Comparison of ENCODE assay signal across 8 cellular contexts in the genomic region with DNA sequence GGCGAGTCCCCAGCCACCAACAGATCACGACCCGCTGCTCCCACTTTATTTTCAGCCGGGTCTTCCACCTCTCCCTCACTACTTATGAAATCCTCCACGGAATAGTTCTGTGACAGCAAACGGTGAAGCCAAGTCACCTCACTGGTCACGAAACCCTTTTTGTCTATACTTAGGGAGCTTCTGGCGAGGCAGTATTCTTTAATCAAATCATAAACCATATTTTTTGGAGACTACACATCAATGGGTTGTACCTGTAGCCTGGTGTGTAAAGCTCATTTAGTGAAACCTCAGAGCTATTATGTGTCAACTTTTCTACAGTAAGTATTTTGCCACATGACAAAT. TPM values are rescaled to one million over a fixed set of nuclear protein-coding genes. Genes with fewer than 3 reads are reported as not detected.
DNase-seq lines count a peak whose midpoint lies in the region; ATAC-seq, FAIRE-seq and TF ChIP-seq lines count a peak whose summit lies in the region.

No MANE protein-coding gene starts in this region.

- peak overlapping the region; percentile 88 for H3K4me2 ChIP-seq in A549
- H3K4me2 ChIP-seq in IMR-90 (ENCODE audit: low read depth, low read length): peak overlapping the region; percentile 51

- H3K36me3 ChIP-seq in IMR-90 (ENCODE audit: control insufficient read depth, insufficient read depth, low read length) (peaks cover 4% of the 10 kb centered on the region; the same call in 1 of the 2 replicates), duodenal mucosa (ENCODE audit: control insufficient read depth in 1 of 2, insufficient read depth in 2 of 2, low read length in 2 of 2) (no peaks in the 10 kb centered on the region), mucosa of stomach (ENCODE audit: control insufficient read depth, insufficient read depth, low read length) (no peaks in the 10 kb centered on the region)

- H3K18ac ChIP-seq in IMR-90 (ENCODE audit: low read depth, low read length): no peak overlapping the region

- TF ChIP-seq EP300 in A549 (IDR thresholded peaks at IDR 0.05): no peak

- in situ Hi-C loops in IMR-90 (cut with MboI; ENCODE audit: low sequenced_read_pairs): no loop called here

- no peak overlapping the region for H4K5ac ChIP-seq in IMR-90 (ENCODE audit: low read depth, low read length)

- H3K27me3 ChIP-seq in IMR-90 (ENCODE audit: control insufficient read depth, insufficient read depth, low read length) (no peaks in the 10 kb centered on the region), duodenal mucosa (ENCODE audit: control insufficient read depth in 1 of 2, insufficient read depth in 2 of 2, low read length in 2 of 2) (no peaks in the 10 kb centered on the region), mucosa of stomach (ENCODE audit: control insufficient read depth, insufficient read depth, low read length) (no peaks in the 10 kb centered on the region)

- DNase-seq in A549 (ENCODE audit: low read depth in 1 of 2, low spot score in 1 of 2) (no peak), IMR-90 (no peak), ecto neural progenitor cell (ENCODE audit: low spot score) (no peak), AG08396 (ENCODE audit: low spot score) (no peak)
- DNase-seq in activated CD8-positive, alpha-beta memory T cell treated with anti-CD3 and anti-CD28 coated beads for 24 hours: no peak

- H2AK9ac ChIP-seq in IMR-90 (replicated peaks; ENCODE audit: low read depth, low read length, poor library complexity): peak overlapping the region; percentile 38

- H4K91ac ChIP-seq in IMR-90 (ENCODE audit: insufficient read depth, low read depth, low read length): 0 out of 2 replicates have a peak overlapping the region, but pooled peaks have one; percentile 16

- dilution Hi-C loops in IMR-90 (cut with HindIII; ENCODE audit: low sequenced_read_pairs, unreplicated experiment): no loop called here

- peaks cover 12 to 18% of the 10 kb centered on the region in 2 experiments for H3K79me1 ChIP-seq in IMR-90 (ENCODE audit: low read depth in 1 of 2, low read length in 2 of 2)

- H2BK20ac ChIP-seq in IMR-90 (ENCODE audit: low read depth, low read length): no peak overlapping the region

- peak overlapping the region; percentile 69 for H3K14ac ChIP-seq in IMR-90 (replicated peaks; ENCODE audit: low read depth, low read length)

- H3K27ac ChIP-seq in A549 (peak overlapping the region; percentile 90 to 94), IMR-90 (ENCODE audit: insufficient read depth, low read length) (peak overlapping the region; percentile 62), duodenal mucosa (ENCODE audit: low read depth, low read length) (peak overlapping the region; percentile 85)

- H3K56ac ChIP-seq in IMR-90 (ENCODE audit: extremely low read depth, insufficient read depth, low read length): peak overlapping the region; percentile 53; the same call in 1 of the 2 replicates

- CTCF ChIA-PET in A549 (lab: Yijun Ruan, JAX): interaction anchor here (0.6 to 1.0 kb wide), 2 partner anchors 12 to 47 kb away, joined by 3 to 5 read pairs; no protein-coding TSS in a partner anchor
- CTCF ChIA-PET in IMR-90 (lab: Yijun Ruan, JAX): interaction anchor here (1.0 kb wide), 1 partner anchor 11 kb away, joined by 3 read pairs; no protein-coding TSS in a partner anchor

- H3K4me3 ChIP-seq in A549 (peak overlapping the region; percentile 97), IMR-90 (ENCODE audit: insufficient read depth, low read depth, low read length) (peak overlapping the region; percentile 56), duodenal mucosa (ENCODE audit: low read depth in 1 of 2, low read length in 2 of 2) (peak overlapping the region; percentile 85), mucosa of stomach (ENCODE audit: low read length) (peak overlapping the region; percentile 70)

- ATAC-seq in A549 (no peak), IMR-90 (ENCODE audit: low read depth) (no peak), HG02678 (IDR thresholded peaks at IDR 0.05; ENCODE audit: unreplicated experiment) (no peak)

- no peaks in the 10 kb centered on the region for H3K9me1 ChIP-seq in IMR-90 (ENCODE audit: insufficient read depth, low read length)

- H3K4me1 ChIP-seq in A549: peaks cover 17% of the 10 kb centered on the region
- H3K4me1 ChIP-seq in IMR-90 (ENCODE audit: control insufficient read depth, insufficient read depth, low read length): peaks cover 4% of the 10 kb centered on the region; the same call in 1 of the 2 replicates
- H3K4me1 ChIP-seq in duodenal mucosa (ENCODE audit: control insufficient read depth in 1 of 2, insufficient read depth in 2 of 2, low read length in 2 of 2): peaks cover 18 to 24% of the 10 kb centered on the region in 2 donors
- peaks cover 9% of the 10 kb centered on the region for H3K4me1 ChIP-seq in mucosa of stomach (ENCODE audit: control insufficient read depth, insufficient read depth, low read length)

- TF ChIP-seq POLR2A in A549 (IDR thresholded peaks at IDR 0.05; ENCODE audit: low read length) (no peak), IMR-90 (IDR thresholded peaks at IDR 0.05; ENCODE audit: low read depth, low read length) (no peak)

- no peak overlapping the region; the same call in 1 of the 2 replicates for H2AK5ac ChIP-seq in IMR-90 (ENCODE audit: low read depth, low read length)

- no TSS peak for BruUV-seq in IMR-90 (replicated peaks; lab: Mats Ljungman, UMichigan)

- peak overlapping the region in 1 of 2 experiments; percentile 55; a peak in 2 of 4 replicates for H4K8ac ChIP-seq in IMR-90 (ENCODE audit: low read depth in 2 of 2, low read length in 2 of 2)

- no peak for FAIRE-seq in A549 (lab: Jason Lieb, UNC)

- intact Hi-C loops in IMR-90 (cut with micrococcal nuclease): loop anchor here (2.0 kb wide), 1 partner anchor 112 kb away; no protein-coding TSS in a partner anchor

- TF ChIP-seq RAD21 in A549 (conservative IDR thresholded peaks at IDR 0.05 in 1 of 2, IDR thresholded peaks at IDR 0.05 in 1 of 2) (no peak), IMR-90 (IDR thresholded peaks at IDR 0.05; ENCODE audit: low read length) (no peak)

- H3K9me3 ChIP-seq in A549: no peaks in the 10 kb centered on the region
- no peaks in the 10 kb centered on the region for H3K9me3 ChIP-seq in IMR-90 (ENCODE audit: control insufficient read depth, insufficient read depth, low read length)
- H3K9me3 ChIP-seq in duodenal mucosa (ENCODE audit: control insufficient read depth in 1 of 2, low read length in 2 of 2): no peaks in the 10 kb centered on the region
- no peaks in the 10 kb centered on the region for H3K9me3 ChIP-seq in mucosa of stomach (ENCODE audit: control insufficient read depth, low read length)

- no peak overlapping the region for H2BK120ac ChIP-seq in IMR-90 (ENCODE audit: low read depth, low read length)

- H2BK15ac ChIP-seq in IMR-90 (ENCODE audit: low read depth, low read length): 0 out of 3 replicates have a peak overlapping the region, but pooled peaks have one; percentile 5

- H2AFZ ChIP-seq in IMR-90 (replicated peaks; ENCODE audit: low read length, poor library complexity): peak overlapping the region; percentile 94

- POLR2A ChIA-PET in A549 (lab: Yijun Ruan, JAX): interaction anchor here (0.5 to 1.4 kb wide), 13 partner anchors 10 to 1398 kb away, joined by 3 to 11 read pairs (median 3); a partner anchor contains a TSS
- POLR2A ChIA-PET in IMR-90 (lab: Charles Lee; ENCODE audit: unreplicated experiment): interaction anchor here (0.8 kb wide), 1 partner anchor 17 kb away, joined by 3 read pairs; no protein-coding TSS in a partner anchor

- H3K9ac ChIP-seq in IMR-90 (ENCODE audit: low read depth, low read length) (peak overlapping the region; percentile 58), duodenal mucosa (ENCODE audit: low read depth in 1 of 2, low read length in 2 of 2) (peak overlapping the region; percentile 69 to 84), mucosa of stomach (ENCODE audit: low read length) (peak overlapping the region; percentile 80)

- 2% methylated on average over 8 of the region's 8 CpGs for WGBS in A549 (ENCODE audit: missing lambda C conversion rate)
- WGBS in IMR-90 (ENCODE audit: extremely low coverage in 2 of 2, insufficient read length in 1 of 2), 2 experiments: no CpG with 5 or more reads among the region's 8 CpGs

- TF ChIP-seq CTCF in A549 (IDR thresholded peaks at IDR 0.05): no peak
- TF ChIP-seq CTCF in IMR-90 (conservative IDR thresholded peaks at IDR 0.05; ENCODE audit: low read depth, low read length): no peak

- peaks cover 15% of the 10 kb centered on the region for H4K20me1 ChIP-seq in IMR-90 (ENCODE audit: insufficient read depth, low read length)

- H2BK5ac ChIP-seq in IMR-90 (ENCODE audit: low read depth, low read length, poor library complexity, severe bottlenecking): peak overlapping the region; percentile 52

- peak overlapping the region; percentile 47 for H3K23ac ChIP-seq in IMR-90 (ENCODE audit: low read depth, low read length)

- peak overlapping the region; percentile 57 for H3K4ac ChIP-seq in IMR-90 (ENCODE audit: low read depth, low read length)

RNA-seq across cellular contexts. Expression of a gene that starts 0.8 kb away (rescaled TPM):
- polyA plus RNA-seq in A549 (2011; rRNA removed) (523 and 646 TPM in 2 replicates), A549 (2017; fragmentation: RNase III; extraction: RNeasy Plus Mini Kit Qiagen cat#74134 plus additional on column Dnase treatment) (859 to 913 TPM (median 867 TPM) in 3 replicates), IMR-90 (2012; rRNA removed) (419 and 456 TPM in 2 replicates)
- polyA plus RNA-seq in A549 (2012; cell fraction: cytosol; rRNA removed): 614 and 727 TPM in 2 replicates
- polyA plus RNA-seq in A549 (2012; cell fraction: nucleus; rRNA removed): 323 and 369 TPM in 2 replicates
- 140 and 148 TPM in 2 replicates for polyA minus RNA-seq in A549 (2011; rRNA and poly(A)+ RNA removed)
- 938 and 1,129 TPM in 2 replicates for total RNA-seq in IMR-90 (2012; rRNA removed)
- 543 and 858 TPM in 2 replicates for polyA plus RNA-seq in IMR-90 (2012; cell fraction: cytosol; rRNA removed)
- 162 and 261 TPM in 2 replicates for polyA plus RNA-seq in IMR-90 (2012; cell fraction: nucleus; rRNA removed; ENCODE audit: low replicate concordance)

RNA-seq across cellular contexts. Expression of a gene that starts 4.5 kb away (rescaled TPM):
- 12.8 and 22.8 TPM in 2 replicates for polyA plus RNA-seq in A549 (2011; rRNA removed)
- 7.8 and 10.2 TPM in 2 replicates for polyA plus RNA-seq in A549 (2012; cell fraction: cytosol; rRNA removed)
- polyA plus RNA-seq in A549 (2012; cell fraction: nucleus; rRNA removed): 6.8 and 11.0 TPM in 2 replicates
- 26.9 to 34.0 TPM (median 33.6 TPM) in 3 replicates for polyA plus RNA-seq in A549 (2017; fragmentation: RNase III; extraction: RNeasy Plus Mini Kit Qiagen cat#74134 plus additional on column Dnase treatment)
- polyA minus RNA-seq in A549 (2011; rRNA and poly(A)+ RNA removed): 6.2 TPM in 2 replicates
- 15.6 and 40.3 TPM in 2 replicates for total RNA-seq in IMR-90 (2012; rRNA removed)
- 12.9 and 14.8 TPM in 2 replicates for polyA plus RNA-seq in IMR-90 (2012; rRNA removed)
- 0.61 and 0.92 TPM in 2 replicates for polyA plus RNA-seq in IMR-90 (2012; cell fraction: cytosol; rRNA removed)
- 12.4 and 19.6 TPM in 2 replicates for polyA plus RNA-seq in IMR-90 (2012; cell fraction: nucleus; rRNA removed; ENCODE audit: low replicate concordance)

RNA-seq across cellular contexts. Expression of a gene that starts 56.7 kb away (rescaled TPM):
- 30.7 and 40.8 TPM in 2 replicates for polyA plus RNA-seq in A549 (2011; rRNA removed)
- polyA plus RNA-seq in A549 (2012; cell fraction: cytosol; rRNA removed): 9.5 and 10.9 TPM in 2 replicates
- polyA plus RNA-seq in A549 (2012; cell fraction: nucleus; rRNA removed): 2.4 and 4.7 TPM in 2 replicates
- polyA plus RNA-seq in A549 (2017; fragmentation: RNase III; extraction: RNeasy Plus Mini Kit Qiagen cat#74134 plus additional on column Dnase treatment): 19.7 to 21.3 TPM (median 20.8 TPM) in 3 replicates
- polyA minus RNA-seq in A549 (2011; rRNA and poly(A)+ RNA removed): 4.9 and 5.8 TPM in 2 replicates
- 35.7 and 56.1 TPM in 2 replicates for total RNA-seq in IMR-90 (2012; rRNA removed)
- polyA plus RNA-seq in IMR-90 (2012; rRNA removed): 22.0 and 28.6 TPM in 2 replicates
- 4.0 and 5.5 TPM in 2 replicates for polyA plus RNA-seq in IMR-90 (2012; cell fraction: cytosol; rRNA removed)
- polyA plus RNA-seq in IMR-90 (2012; cell fraction: nucleus; rRNA removed; ENCODE audit: low replicate concordance): 1.3 and 17.0 TPM in 2 replicates
